ENCODE assay signal across 8 cellular contexts in genomic region chr12:122974892-122975789, GRCh38. TPM values are rescaled to one million over a fixed set of nuclear protein-coding genes. Genes with fewer than 3 reads are reported as not detected.
A peak's percentile ranks its signal among the peaks of the same experiment; 100 is the strongest.
DNase-seq lines count a peak whose midpoint lies in the region; ATAC-seq, FAIRE-seq and TF ChIP-seq lines count a peak whose summit lies in the region.

OGFOD2 (plus strand) TSS chr12:122975244; CDS start chr12:122975252, 8 bp downstream.

- no peak for TF ChIP-seq CTCF in heart left ventricle (IDR thresholded peaks at IDR 0.05)
- TF ChIP-seq CTCF in upper lobe of left lung (IDR thresholded peaks at IDR 0.05) = no peak

- ATAC-seq in HG02840 (IDR thresholded peaks at IDR 0.05; ENCODE audit: low FRiP score, unreplicated experiment) (peak; percentile 64), heart left ventricle (peak; percentile 90 to 96 (median 94)), upper lobe of left lung (ENCODE audit: low FRiP score in 2 of 2) (peak; percentile 97)

- WGBS in heart left ventricle, 4 donors = 0% methylated on average over 49 to 66 of the region's 66 CpGs
- WGBS in upper lobe of left lung, 2 donors = 0% methylated on average over 7 to 58 of the region's 66 CpGs

- H3K4me1 ChIP-seq in adipocyte (ENCODE audit: control insufficient read depth, insufficient read depth, low read length) (peaks cover 30% of the 10 kb centered on the region), heart left ventricle (peaks cover 9 to 44% (median 33%) of the 10 kb centered on the region in 12 donors), upper lobe of left lung (peaks cover 32 to 56% (median 34%) of the 10 kb centered on the region in 4 donors)

- FAIRE-seq in GM12892 (lab: Jason Lieb, UNC) = no peak

- H3K36me3 ChIP-seq in adipocyte (ENCODE audit: control insufficient read depth, insufficient read depth, low read length, severe bottlenecking) (peaks cover 5% of the 10 kb centered on the region), heart left ventricle (peaks cover 0 to 13% (median 0%) of the 10 kb centered on the region in 9 donors), upper lobe of left lung (peaks cover 0 to 6% (median 3%) of the 10 kb centered on the region in 4 donors)

- intact Hi-C loops in heart left ventricle (cut with DNase I) = loop anchor here in 4 of 10 donors (2.0 to 5.0 kb wide), 3 partner anchors 177 to 258 kb away; partner anchors contain the start of genes MPHOSPH9 (in 3 of the 4), MTRFR (in 3 of the 4) and PITPNM2 (in 1 of the 4)
- intact Hi-C loops in posterior cingulate gyrus (cut with DNase I) = no loop called here

- H3K9me3 ChIP-seq in adipocyte (ENCODE audit: control insufficient read depth, low read length) (no peaks in the 10 kb centered on the region), heart left ventricle (no peaks in the 10 kb centered on the region), upper lobe of left lung (no peaks in the 10 kb centered on the region)

- H3K4me3 ChIP-seq in adipocyte (ENCODE audit: low read length) (peak within 1 kb of the TSS; percentile 90), heart left ventricle (peak within 1 kb of the TSS; percentile 69 to 100 (median 90)), upper lobe of left lung (peak within 1 kb of the TSS; percentile 89 to 99 (median 94))

- TF ChIP-seq EP300 in upper lobe of left lung (IDR thresholded peaks at IDR 0.05) = peak in 1 of 4 donors; percentile 16

- TF ChIP-seq POLR2A in GM12892 (IDR thresholded peaks at IDR 0.05; ENCODE audit: low read depth, low read length) (peak; percentile 57; the same call in 1 of the 2 replicates), heart left ventricle (IDR thresholded peaks at IDR 0.05) (no peak), upper lobe of left lung (IDR thresholded peaks at IDR 0.05) (peak in 2 of 4 donors; percentile 17 to 68)

- H3K27me3 ChIP-seq in adipocyte (replicated peaks; ENCODE audit: control insufficient read depth, insufficient read depth, low read length) (no peaks in the 10 kb centered on the region), heart left ventricle (no peaks in the 10 kb centered on the region), upper lobe of left lung (no peaks in the 10 kb centered on the region)

- H3K9ac ChIP-seq in adipocyte (ENCODE audit: low read length) = peak within 1 kb of the TSS; percentile 96

- DNase-seq in GM12892 (ENCODE audit: insufficient read length) (peak; percentile 92), NCI-H1436 (lab: John Stamatoyannopoulos, UW) (peak; percentile 86), T follicular helper cell (ENCODE audit: low read depth) (peak; percentile 89), adipocyte (ENCODE audit: low read depth) (peak; percentile 96), heart left ventricle (peak; percentile 92 to 95 (median 93)), posterior cingulate gyrus (peak; percentile 88 to 98 (median 92)), upper lobe of left lung (peak; percentile 90 to 97)

- H3K27ac ChIP-seq in heart left ventricle = peak within 1 kb of the TSS; percentile 90 to 100 (median 98)
- H3K27ac ChIP-seq in upper lobe of left lung = peak within 1 kb of the TSS; percentile 96 to 99 (median 97)

RNA-seq across cellular contexts. Expression of gene OGFOD2, which starts in this region (rescaled TPM):
- polyA plus RNA-seq in GM12892 (2012; ENCODE audit: missing spikeins) = 8.8 TPM
- total RNA-seq in heart left ventricle (10 to 100 TPM in 6 of 9 donors, 1 to 10 TPM in 3; 4.4 to 17.0 (median 12.7) TPM), upper lobe of left lung (10 to 100 TPM in 5 of 6 donors, 1 to 10 TPM in 1; 8.1 to 44.0 (median 17.6) TPM)
- polyA plus RNA-seq in heart left ventricle = 10 to 100 TPM; 12.7 to 19.7 TPM

Comparison
In these comparisons a context has a peak if more than half of its experiments do, and no peak if none do; other contexts are left out.
1. Peak in every context shown above with its lines: DNase-seq, ATAC-seq, H3K4me3 ChIP-seq and H3K27ac ChIP-seq.